10 cellular contexts compared by ENCODE assay signal in the genomic region with DNA sequence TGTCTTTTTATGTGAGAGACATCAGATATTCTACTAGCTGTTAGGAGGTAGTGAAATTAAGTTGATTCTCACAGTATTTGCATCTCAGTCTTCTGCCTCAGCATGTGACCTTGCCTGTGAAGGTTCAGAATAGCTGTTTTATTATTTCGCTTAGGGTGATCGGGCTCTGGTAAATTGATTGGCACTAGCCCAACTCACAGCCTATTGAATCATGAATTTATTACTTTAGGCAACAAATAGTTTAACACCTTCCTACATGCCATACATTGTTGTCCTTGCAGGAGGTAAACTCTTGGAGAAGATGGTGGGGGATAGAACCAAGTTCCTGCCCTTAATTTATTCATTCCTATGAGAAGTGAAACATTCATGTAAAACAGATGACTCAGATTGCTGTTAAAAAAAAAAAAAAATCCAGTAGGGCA.
DNase-seq lines count a peak whose midpoint lies in the region; ATAC-seq, FAIRE-seq and TF ChIP-seq lines count a peak whose summit lies in the region.
"Had no signal": no experiment of that assay in that cellular context is flagged by ENCODE, and none has a peak within 500 bp of the region (broad histone marks: within the 10 kb centered on the region; RNA-seq: fewer than 3 reads in every experiment).

No MANE protein-coding gene starts in this region.

- DNase-seq in GM12891 (ENCODE audit: insufficient read length, low spot score): no peak
- DNase-seq in GM12878 (ENCODE audit: low read depth, low spot score): peak; percentile 53
- DNase-seq in NCI-H1694 treated with DMSO at 0.1 percent for 48 hours (lab: John Stamatoyannopoulos, UW): no peak
- no peak for DNase-seq in AG20443 (ENCODE audit: low spot score)
- no peak for DNase-seq in ACHN
- no peak for DNase-seq in activated CD4-positive, CD25-positive, alpha-beta regulatory T cell treated with anti-CD3 and anti-CD28 coated beads, Interleukin-2, amount 50 U/mL, for 72 hours
- DNase-seq: NCI-H510A had no signal

- H3K27me3 ChIP-seq in GM12878 (replicated peaks in 1 of 2; ENCODE audit: control insufficient read depth in 2 of 2, insufficient read depth in 2 of 2, low read length in 1 of 2): no peaks in the 10 kb centered on the region
- H3K27me3 ChIP-seq: cardiac muscle cell had no signal

- H3K9me3 ChIP-seq in GM12878 (replicated peaks; ENCODE audit: control insufficient read depth, insufficient read depth, low read length): peaks cover 7% of the 10 kb centered on the region; the same call in 2 of the 3 replicates

- H3K27ac ChIP-seq in GM12878 (ENCODE audit: control insufficient read depth, insufficient read depth): peak overlapping the region; percentile 69
- H3K27ac ChIP-seq: cardiac muscle cell had no signal

- intact Hi-C loops in GM12878 (cut with micrococcal nuclease; ENCODE audit: unreplicated experiment): loop anchor here (1.0 to 5.0 kb wide), 3 partner anchors 11 to 201 kb away; partner anchors contain the start of gene GPD2

- no peak for TF ChIP-seq RAD21 in GM12878 (IDR thresholded peaks at IDR 0.05; ENCODE audit: insufficient read depth, low read depth, low read length)

- no peak for FAIRE-seq in GM12891 (lab: Jason Lieb, UNC)
- FAIRE-seq in GM12878 (lab: Jason Lieb, UNC): peak; percentile 7

- peaks cover 0 to 2% of the 10 kb centered on the region in 2 experiments; a peak in 2 of 4 replicates for H3K36me3 ChIP-seq in GM12878 (ENCODE audit: control insufficient read depth in 2 of 2, insufficient read depth in 2 of 2, low read length in 1 of 2)
- H3K36me3 ChIP-seq: cardiac muscle cell had no signal

- RAD21 ChIA-PET in GM12878 (lab: Charles Lee; ENCODE audit: unreplicated experiment): interaction anchor here (0.6 to 2.5 kb wide), 12 partner anchors 11 to 204 kb away, joined by 3 to 18 read pairs (median 4); no protein-coding TSS in a partner anchor

- H4K20me1 ChIP-seq in GM12878 (ENCODE audit: control insufficient read depth, insufficient read depth): no peaks in the 10 kb centered on the region

- H3K9ac ChIP-seq in GM12878 (ENCODE audit: control insufficient read depth, insufficient read depth, low read length): no peak overlapping the region

- WGBS in GM12878 (ENCODE audit: insufficient coverage, insufficient replicate concordance, low lambda C conversion rate, missing lambda C conversion rate): 10% methylated on average over 2 of the region's 2 CpGs

- POLR2A ChIA-PET in GM12878 (lab: Charles Lee): interaction anchor here (1.1 to 2.2 kb wide), 2 partner anchors 10 to 197 kb away, joined by 5 to 12 read pairs; no protein-coding TSS in a partner anchor

- no TSS peak for BruUV-seq in GM12878 (replicated peaks; lab: Mats Ljungman, UMichigan)

- in situ Hi-C loops in GM12878 (cut with MboI): no loop called here
- in situ Hi-C loops in ACHN (cut with HindIII; ENCODE audit: low pct_ligation_motif_present, low pct_unique_long_range_greater_than_20kb, low sequenced_read_pairs): no loop called here

- SMC1A ChIA-PET in GM12878 (lab: Charles Lee; ENCODE audit: uncharacterized antibody, unreplicated experiment): interaction anchor here (0.6 to 12.7 kb wide), 18 partner anchors 10 to 207 kb away, joined by 3 to 68 read pairs (median 4); no protein-coding TSS in a partner anchor

- CTCF ChIA-PET in GM12878 (lab: Yijun Ruan, JAX): interaction anchor here (0.8 to 2.5 kb wide), 5 partner anchors 15 to 203 kb away, joined by 3 to 10 read pairs (median 3); no protein-coding TSS in a partner anchor

- H3K4me1 ChIP-seq in GM12878 (ENCODE audit: control insufficient read depth, insufficient read depth, low read length): peaks cover 49% of the 10 kb centered on the region

- H3K79me2 ChIP-seq in GM12878 (ENCODE audit: control insufficient read depth, insufficient read depth, low read length): no peaks in the 10 kb centered on the region

- TF ChIP-seq POLR2A in GM12891 (IDR thresholded peaks at IDR 0.05; ENCODE audit: low read depth, low read length): peak; percentile 83
- peak; percentile 49; the same call in 1 of the 2 replicates for TF ChIP-seq POLR2A in GM12878 (IDR thresholded peaks at IDR 0.05; ENCODE audit: low read depth, low read length)

- peak overlapping the region; percentile 85 for H3K4me2 ChIP-seq in GM12878 (ENCODE audit: control insufficient read depth, insufficient read depth)

- no peak for TF ChIP-seq CTCF in GM12878 (IDR thresholded peaks at IDR 0.05 in 2 of 3, conservative IDR thresholded peaks at IDR 0.05 in 1 of 3; ENCODE audit: control insufficient read depth in 2 of 3, extremely low read depth in 1 of 3, insufficient read depth in 1 of 3, low read depth in 3 of 3, low read length in 3 of 3)

- TF ChIP-seq EP300 in GM12878 (IDR thresholded peaks at IDR 0.05; ENCODE audit: borderline replicate concordance in 1 of 2, control insufficient read depth in 1 of 2, low read depth in 2 of 2, low read length in 2 of 2): no peak

- ATAC-seq in GM21423 (IDR thresholded peaks at IDR 0.05; ENCODE audit: unreplicated experiment) (peak; percentile 52), HG03135 (IDR thresholded peaks at IDR 0.05; ENCODE audit: unreplicated experiment) (peak; percentile 56), GM12878 (peak; percentile 87)

- H2AFZ ChIP-seq in GM12878 (ENCODE audit: control insufficient read depth, low read depth, low read length): peak overlapping the region; percentile 55

- no peak overlapping the region for H3K4me3 ChIP-seq in GM12878
- H3K4me3 ChIP-seq: cardiac muscle cell had no signal

TF ChIP-seq in GM12891, 5 proteins besides CTCF, POLR2A, EP300 and RAD21:
- TF ChIP-seq POLR2AphosphoS5 (IDR thresholded peaks at IDR 0.05; ENCODE audit: low read depth, low read length): peak; percentile 87
- TF ChIP-seq SPI1 (IDR thresholded peaks at IDR 0.05; ENCODE audit: low read depth, low read length): peak; percentile 51
- TF ChIP-seq TAF1 (IDR thresholded peaks at IDR 0.05; ENCODE audit: low read depth, low read length): no peak
- TF ChIP-seq PAX5 (IDR thresholded peaks at IDR 0.05; ENCODE audit: insufficient read depth, low read length, severe bottlenecking): no peak
- TF ChIP-seq POU2F2 (IDR thresholded peaks at IDR 0.05; ENCODE audit: low read depth, low read length): no peak
TF ChIP-seq in GM12891: peak in this region for 2.

TF ChIP-seq in GM12878, 131 proteins besides CTCF, POLR2A, EP300 and RAD21 (continues in another document):
- no peak for TF ChIP-seq JUND (IDR thresholded peaks at IDR 0.05; ENCODE audit: low read depth, low read length)
- TF ChIP-seq SUPT20H (IDR thresholded peaks at IDR 0.05; ENCODE audit: borderline replicate concordance, control insufficient read depth, low read depth, low read length): no peak
- TF ChIP-seq TBL1XR1 (IDR thresholded peaks at IDR 0.05; ENCODE audit: low read depth, low read length): no peak
- TF ChIP-seq, protein P1, sequence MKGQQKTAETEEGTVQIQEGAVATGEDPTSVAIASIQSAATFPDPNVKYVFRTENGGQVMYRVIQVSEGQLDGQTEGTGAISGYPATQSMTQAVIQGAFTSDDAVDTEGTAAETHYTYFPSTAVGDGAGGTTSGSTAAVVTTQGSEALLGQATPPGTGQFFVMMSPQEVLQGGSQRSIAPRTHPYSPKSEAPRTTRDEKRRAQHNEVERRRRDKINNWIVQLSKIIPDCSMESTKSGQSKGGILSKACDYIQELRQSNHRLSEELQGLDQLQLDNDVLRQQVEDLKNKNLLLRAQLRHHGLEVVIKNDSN (IDR thresholded peaks at IDR 0.05; ENCODE audit: borderline replicate concordance, extremely low read length, insufficient read depth, low read depth, low read length): peak; percentile 16
- no peak for TF ChIP-seq ASH2L (IDR thresholded peaks at IDR 0.05; ENCODE audit: borderline replicate concordance, low read depth)
- 0 out of 2 replicates have a peak, but pooled peaks have one; percentile 44 for TF ChIP-seq ATF7 (IDR thresholded peaks at IDR 0.05; ENCODE audit: low read depth)
- TF ChIP-seq ZNF24 (IDR thresholded peaks at IDR 0.05): no peak
- TF ChIP-seq, protein P2, sequence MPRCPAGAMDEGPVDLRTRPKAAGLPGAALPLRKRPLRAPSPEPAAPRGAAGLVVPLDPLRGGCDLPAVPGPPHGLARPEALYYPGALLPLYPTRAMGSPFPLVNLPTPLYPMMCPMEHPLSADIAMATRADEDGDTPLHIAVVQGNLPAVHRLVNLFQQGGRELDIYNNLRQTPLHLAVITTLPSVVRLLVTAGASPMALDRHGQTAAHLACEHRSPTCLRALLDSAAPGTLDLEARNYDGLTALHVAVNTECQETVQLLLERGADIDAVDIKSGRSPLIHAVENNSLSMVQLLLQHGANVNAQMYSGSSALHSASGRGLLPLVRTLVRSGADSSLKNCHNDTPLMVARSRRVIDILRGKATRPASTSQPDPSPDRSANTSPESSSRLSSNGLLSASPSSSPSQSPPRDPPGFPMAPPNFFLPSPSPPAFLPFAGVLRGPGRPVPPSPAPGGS (IDR thresholded peaks at IDR 0.05; ENCODE audit: borderline replicate concordance, insufficient read depth, low read depth, low read length, poor library complexity, severe bottlenecking): no peak
- TF ChIP-seq IKZF1 (conservative IDR thresholded peaks at IDR 0.05): peak; percentile 42; the same call in 1 of the 2 replicates
- TF ChIP-seq IRF4 (IDR thresholded peaks at IDR 0.05; ENCODE audit: low read depth, low read length): no peak
